In the genomic region with DNA sequence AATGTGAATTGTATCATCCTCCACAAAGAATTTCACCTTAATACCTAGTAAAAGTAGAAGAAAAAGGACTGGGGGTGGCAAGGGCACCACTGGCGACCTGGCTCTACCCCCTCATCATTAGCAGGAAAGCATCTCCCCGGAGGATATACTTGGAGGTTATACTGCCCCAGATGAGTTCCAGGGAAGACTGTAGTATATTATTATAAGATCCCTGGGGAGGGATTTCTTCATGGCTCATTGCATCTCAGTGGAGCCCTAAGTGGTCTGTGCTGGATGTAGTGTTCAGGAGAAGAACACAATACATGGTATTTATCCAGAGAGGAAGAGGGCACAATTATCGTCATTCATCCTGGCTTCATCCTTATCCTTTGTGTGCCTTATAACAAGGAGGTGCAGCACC, we compare ENCODE assay signal across 23 cellular contexts. TPM values are rescaled to one million over a fixed set of nuclear protein-coding genes. Genes with fewer than 3 reads are reported as not detected.
DNase-seq lines count a peak whose midpoint lies in the region; ATAC-seq lines count a peak whose summit lies in the region.
"Had no signal": no experiment of that assay in that cellular context is flagged by ENCODE, and none has a peak within 500 bp of the region (broad histone marks: within the 10 kb centered on the region; RNA-seq: fewer than 3 reads in every experiment).

No MANE protein-coding gene starts in this region.

- no peak overlapping the region for H4K5ac ChIP-seq in mesendoderm (ENCODE audit: low read length)

- no peaks in the 10 kb centered on the region for H3K27me3 ChIP-seq in mesendoderm (ENCODE audit: insufficient read depth, low read length, poor library complexity)
- H3K27me3 ChIP-seq: Peyer's patch, uterus had no signal

- no peak overlapping the region for H3K18ac ChIP-seq in mesendoderm (ENCODE audit: low read length)

- H2BK15ac ChIP-seq in mesendoderm (replicated peaks; ENCODE audit: low read depth), result no peak overlapping the region

- no peak overlapping the region for H3K23ac ChIP-seq in mesendoderm (ENCODE audit: low read length)

- H4K8ac ChIP-seq in mesendoderm (ENCODE audit: low read depth, low read length), result no peak overlapping the region

- no peak overlapping the region for H3K4me2 ChIP-seq in mesendoderm (ENCODE audit: low read length)
- H3K4me2 ChIP-seq: SK-N-SH had no signal

- H3K36me3 ChIP-seq in mesendoderm (ENCODE audit: control insufficient read depth, insufficient read depth, low read length), result no peaks in the 10 kb centered on the region
- H3K36me3 ChIP-seq: Peyer's patch, uterus had no signal

- no peak overlapping the region for H3K9ac ChIP-seq in mesendoderm (ENCODE audit: low read length)
- H3K9ac ChIP-seq: SK-N-SH had no signal

- WGBS in mesendoderm (ENCODE audit: extremely low coverage, insufficient coverage, low lambda C conversion rate), result no CpG with 5 or more reads among the region's 3 CpGs

- no peak overlapping the region for H3K27ac ChIP-seq in mesendoderm (ENCODE audit: low read depth, low read length)
- H3K27ac ChIP-seq: Peyer's patch, uterus had no signal

- no peak for ATAC-seq in HG02642 (IDR thresholded peaks at IDR 0.05; ENCODE audit: poor library complexity, unreplicated experiment)
- ATAC-seq: esophagus mucosa, left cardiac atrium, mucosa of descending colon had no signal

- in situ Hi-C loops in SK-MEL-5 (cut with HindIII; ENCODE audit: low pct_unique_long_range_greater_than_20kb, low sequenced_read_pairs), result no loop called here

- H3K79me1 ChIP-seq in mesendoderm (ENCODE audit: low read length), result no peaks in the 10 kb centered on the region

- no peak overlapping the region for H3K4ac ChIP-seq in mesendoderm (ENCODE audit: low read depth, low read length)

- no peak overlapping the region for H2BK120ac ChIP-seq in mesendoderm (ENCODE audit: low read depth, low read length)

- H3K79me2 ChIP-seq in mesendoderm (ENCODE audit: control insufficient read depth, insufficient read depth, low read length), result no peaks in the 10 kb centered on the region

- H2AK5ac ChIP-seq in mesendoderm (ENCODE audit: low read length), result no peak overlapping the region

- no peak overlapping the region for H2BK5ac ChIP-seq in mesendoderm (ENCODE audit: low read length)

- H3K4me1 ChIP-seq in mesendoderm (ENCODE audit: control insufficient read depth, low read depth, low read length), result no peaks in the 10 kb centered on the region
- H3K4me1 ChIP-seq: Peyer's patch, uterus had no signal

- H3K4me3 ChIP-seq in mesendoderm (ENCODE audit: low read length), result no peak overlapping the region
- H3K4me3 ChIP-seq: mucosa of descending colon, Peyer's patch, uterus had no signal

- H3K56ac ChIP-seq in mesendoderm (ENCODE audit: low read length), result no peak overlapping the region

- DNase-seq in COR-L47 (lab: John Stamatoyannopoulos, UW) (peak; percentile 91), NCI-H1417 (lab: John Stamatoyannopoulos, UW) (peak; percentile 84 to 98 (median 96)), NCI-H2171 (lab: John Stamatoyannopoulos, UW) (peak; percentile 85), SK-MEL-5 (ENCODE audit: low read depth, low spot score) (peak; percentile 96), cortex of kidney (lab: John Stamatoyannopoulos, UW) (no peak), mesendoderm (no peak)
- no peak for DNase-seq in stimulated activated naive CD4-positive, alpha-beta T cell (lab: John Stamatoyannopoulos, UW)
- DNase-seq: activated B cell treated with CpG ODN at 0.5 μM for 24 hours; activated CD4-positive, alpha-beta memory T cell treated with anti-CD3 and anti-CD28 coated beads for 36 hours; activated naive CD4-positive, alpha-beta T cell treated with Interleukin-2 at 50 U/mL for 16 hours; amygdala; caudate nucleus; CD4-positive, alpha-beta T cell; effector CD4-positive, alpha-beta T cell; left cardiac atrium; mucosa of descending colon; Peyer's patch; SK-N-SH; stimulated activated CD4-positive, alpha-beta T cell treated with anti-CD3 and anti-CD28 coated beads, Interleukin-12 subunit alpha, Interleukin-12 subunit beta, amount 100 ng/mL, for 4 hours; stimulated activated CD8-positive, alpha-beta memory T cell treated with anti-CD3 and anti-CD28 coated beads, Interleukin-4, amount 100 ng/mL, for 48 hours; uterus had no signal

RNA-seq across cellular contexts. Expression of a gene that starts 14.2 kb away (rescaled TPM):
- 18.2 and 19.3 TPM in 2 replicates for total RNA-seq in SK-MEL-5 (2014; rRNA removed; shearing (Covaris generic))
- 15.6 and 16.3 TPM in 2 replicates for polyA plus RNA-seq in SK-MEL-5 (2015; cell fraction: cytosol; rRNA removed)
- 6.3 and 7.3 TPM in 2 replicates for polyA plus RNA-seq in SK-MEL-5 (2015; cell fraction: nucleus; rRNA removed)
- 0.91 TPM for polyA plus RNA-seq in mesendoderm (2013, experiment 1 of 2)
- 0.98 TPM for polyA plus RNA-seq in mesendoderm (2013, experiment 2 of 2)
- total RNA-seq: activated B cell treated with CpG ODN at 0.5 μM for 24 hours; activated CD4-positive, alpha-beta memory T cell treated with anti-CD3 and anti-CD28 coated beads for 36 hours had no signal

Comparison
In these comparisons a context has a peak if more than half of its experiments do, and no peak if none do; other contexts are left out.
1. DNase-seq: peak in COR-L47 (single experiment), NCI-H1417 (3 of 3), NCI-H2171 (single experiment) and SK-MEL-5 (single experiment); none in cortex of kidney (single experiment), mesendoderm (single experiment) and stimulated activated naive CD4-positive, alpha-beta T cell (0 of 6).